11 cellular contexts compared by ENCODE assay signal in genomic region chrX:148517191-148517590, GRCh38.
"Had no signal": no experiment of that assay in that cellular context is flagged by ENCODE, and none has a peak within 500 bp of the region (broad histone marks: within the 10 kb centered on the region; RNA-seq: fewer than 3 reads in every experiment).

No MANE protein-coding gene starts in this region.

- H3K36me3 ChIP-seq: suprapubic skin, upper lobe of left lung had no signal

- H3K27ac ChIP-seq: suprapubic skin, upper lobe of left lung had no signal

- H3K4me3 ChIP-seq: suprapubic skin, upper lobe of left lung had no signal

- H3K9me3 ChIP-seq: suprapubic skin, upper lobe of left lung had no signal

- H3K4me1 ChIP-seq: suprapubic skin, upper lobe of left lung had no signal

- H3K27me3 ChIP-seq: suprapubic skin, upper lobe of left lung had no signal

- DNase-seq: activated CD4-positive, alpha-beta T cell treated with anti-CD3 and anti-CD28 coated beads for 1 hour; activated naive CD4-positive, alpha-beta T cell treated with Interleukin-2 at 50 U/mL for 16 hours; activated naive CD8-positive, alpha-beta T cell treated with anti-CD3 and anti-CD28 coated beads, Interleukin-2, amount 50 U/mL, for 24 hours; cerebellar nuclear complex; dermis blood vessel endothelial cell; hippocampal formation; stimulated activated CD4-positive, alpha-beta T cell treated with anti-CD3 and anti-CD28 coated beads, Interleukin-4, amount 100 ng/mL, for 1 hour; stimulated activated CD8-positive, alpha-beta memory T cell treated with anti-CD3 and anti-CD28 coated beads, Interleukin-4, amount 100 ng/mL, for 48 hours; stimulated activated naive CD8-positive, alpha-beta T cell treated with anti-CD3 and anti-CD28 coated beads, Interleukin-15, Interleukin-2, amounts not matched to agents 100 U/mL and 50 U/mL, for 24 hours; upper lobe of left lung had no signal

- ATAC-seq: activated naive CD8-positive, alpha-beta T cell treated with anti-CD3 and anti-CD28 coated beads, Interleukin-2, amount 50 U/mL, for 24 hours; stimulated activated naive CD8-positive, alpha-beta T cell treated with anti-CD3 and anti-CD28 coated beads, Interleukin-15, Interleukin-2, amounts not matched to agents 100 U/mL and 50 U/mL, for 24 hours had no signal
